In the genomic region with DNA sequence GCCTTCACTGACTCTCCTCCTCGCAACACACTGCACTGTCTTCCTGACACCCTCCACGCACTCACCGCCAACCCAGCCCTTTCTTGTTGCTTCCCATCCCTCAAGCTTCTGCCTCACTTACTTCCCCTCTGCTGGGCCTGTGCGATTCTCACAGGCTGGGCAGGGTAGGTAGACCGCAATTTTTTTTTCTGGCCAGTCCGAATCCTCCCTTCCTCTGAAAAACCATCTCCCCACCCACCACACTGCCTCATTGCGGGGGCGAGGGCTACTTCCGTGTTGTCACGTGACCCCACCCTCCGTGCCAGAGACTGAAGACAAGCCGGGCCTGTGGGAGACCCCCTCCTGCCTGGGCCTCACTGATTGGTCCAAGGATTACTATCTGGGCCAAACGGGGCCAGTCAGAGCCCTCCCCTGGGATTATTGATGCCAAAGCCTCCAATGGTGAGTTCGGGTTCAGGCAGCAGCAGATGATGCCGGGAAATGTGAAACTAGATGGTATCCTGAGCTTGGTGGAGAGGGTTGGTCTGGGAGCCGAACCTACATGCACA, we compare ENCODE assay signal across 8 cellular contexts.
A peak's percentile ranks its signal among the peaks of the same experiment; 100 is the strongest.
DNase-seq lines count a peak whose midpoint lies in the region; ATAC-seq, FAIRE-seq and TF ChIP-seq lines count a peak whose summit lies in the region.

No MANE protein-coding gene starts in this region.

- H3K27me3 ChIP-seq in small intestine (ENCODE audit: control insufficient read depth in 2 of 2, insufficient read depth in 2 of 2, low read length in 2 of 2) (no peaks in the 10 kb centered on the region), sigmoid colon (no peaks in the 10 kb centered on the region), foreskin keratinocyte (no peaks in the 10 kb centered on the region)

- H3K36me3 Mint-ChIP-seq in activated naive CD8-positive, alpha-beta T cell treated with anti-CD3 and anti-CD28 coated beads, Interleukin-2, amount 10 ng/mL, durations not matched to agents 7 days and 5 days = peaks cover 48% of the 10 kb centered on the region

- DNase-seq in T-helper 2 cell (peak; percentile 30 to 95 (median 56)), small intestine (peak; percentile 30), sigmoid colon (no peak), NCI-H524 treated with DMSO at 0.1 percent for 48 hours (lab: John Stamatoyannopoulos, UW) (no peak), foreskin keratinocyte (no peak)
- DNase-seq in activated naive CD8-positive, alpha-beta T cell treated with anti-CD3 and anti-CD28 coated beads, Interleukin-2, amount 10 ng/mL, durations not matched to agents 7 days and 5 days = peak; percentile 85

- H3K4me1 ChIP-seq in small intestine (ENCODE audit: control insufficient read depth in 2 of 2, insufficient read depth in 1 of 2, low read depth in 1 of 2, low read length in 1 of 2) (peaks cover 0 to 3% of the 10 kb centered on the region in 2 donors), sigmoid colon (peaks cover 0 to 23% (median 21%) of the 10 kb centered on the region in 4 donors), foreskin keratinocyte (peaks cover 9% of the 10 kb centered on the region)

- FAIRE-seq in small intestine (lab: Jason Lieb, UNC) = no peak

- H3K36me3 ChIP-seq in small intestine (ENCODE audit: control insufficient read depth in 2 of 2, insufficient read depth in 2 of 2, low read length in 2 of 2) = no peaks in the 10 kb centered on the region
- H3K36me3 ChIP-seq in sigmoid colon = peaks cover 0 to 17% (median 3%) of the 10 kb centered on the region in 4 donors

- TF ChIP-seq POLR2A in sigmoid colon (IDR thresholded peaks at IDR 0.05) = no peak

- TF ChIP-seq EP300 in sigmoid colon (IDR thresholded peaks at IDR 0.05) = no peak

- intact Hi-C loops in sigmoid colon (cut with DNase I) = no loop called here

- peak overlapping the region; percentile 79 for H3K4me3 Mint-ChIP-seq in activated naive CD8-positive, alpha-beta T cell treated with anti-CD3 and anti-CD28 coated beads, Interleukin-2, amount 10 ng/mL, durations not matched to agents 7 days and 5 days

- POLR2A ChIA-PET in activated naive CD8-positive, alpha-beta T cell treated with anti-CD3 and anti-CD28 coated beads, Interleukin-2, amount 10 ng/mL, durations not matched to agents 7 days and 5 days (lab: Charles Lee) = interaction anchor here (0.6 to 9.5 kb wide), 9 partner anchors 8 to 570 kb away, joined by 3 to 217 read pairs (median 3); a partner anchor contains a TSS

- H3K27me3 Mint-ChIP-seq in activated naive CD8-positive, alpha-beta T cell treated with anti-CD3 and anti-CD28 coated beads, Interleukin-2, amount 10 ng/mL, durations not matched to agents 7 days and 5 days = no peaks in the 10 kb centered on the region

- WGBS in small intestine, 3 donors = 63 to 74% (median 66%) methylated on average over 16 of the region's 16 CpGs
- WGBS in sigmoid colon, 2 donors = 46 to 79% methylated on average over 16 of the region's 16 CpGs

- H3K27ac ChIP-seq in small intestine (ENCODE audit: low read depth in 1 of 2, low read length in 1 of 2) = peak overlapping the region; percentile 59 to 63
- peak overlapping the region in 2 of 4 donors; percentile 2 to 25 for H3K27ac ChIP-seq in sigmoid colon
- no peak overlapping the region for H3K27ac ChIP-seq in foreskin keratinocyte

- no peak overlapping the region for H3K4me3 ChIP-seq in small intestine (ENCODE audit: low read depth in 1 of 2, low read length in 2 of 2)
- no peak overlapping the region for H3K4me3 ChIP-seq in sigmoid colon

- no peaks in the 10 kb centered on the region for H3K9me3 Mint-ChIP-seq in activated naive CD8-positive, alpha-beta T cell treated with anti-CD3 and anti-CD28 coated beads, Interleukin-2, amount 10 ng/mL, durations not matched to agents 7 days and 5 days

- TF ChIP-seq CTCF in sigmoid colon (IDR thresholded peaks at IDR 0.05) (no peak), foreskin keratinocyte (conservative IDR thresholded peaks at IDR 0.05) (no peak)

- H3K9me3 ChIP-seq in small intestine (ENCODE audit: control insufficient read depth, low read depth) (no peaks in the 10 kb centered on the region), sigmoid colon (no peaks in the 10 kb centered on the region)

- ATAC-seq in GM19023 (IDR thresholded peaks at IDR 0.05; ENCODE audit: unreplicated experiment) = peak; percentile 62
- peak; percentile 32 for ATAC-seq in HG03060 (IDR thresholded peaks at IDR 0.05; ENCODE audit: low read depth, unreplicated experiment)
- peak; percentile 79 for ATAC-seq in activated naive CD8-positive, alpha-beta T cell treated with anti-CD3 and anti-CD28 coated beads, Interleukin-2, amount 10 ng/mL, durations not matched to agents 7 days and 5 days (ENCODE audit: low read depth)
- no peak for ATAC-seq in foreskin keratinocyte

- peak overlapping the region; percentile 96 for H3K27ac Mint-ChIP-seq in activated naive CD8-positive, alpha-beta T cell treated with anti-CD3 and anti-CD28 coated beads, Interleukin-2, amount 10 ng/mL, durations not matched to agents 7 days and 5 days

- H3K4me1 Mint-ChIP-seq in activated naive CD8-positive, alpha-beta T cell treated with anti-CD3 and anti-CD28 coated beads, Interleukin-2, amount 10 ng/mL, durations not matched to agents 7 days and 5 days = peaks cover 68% of the 10 kb centered on the region

Comparison
In these comparisons a context has a peak if more than half of its experiments do, and no peak if none do; other contexts are left out.
1. DNase-seq: peak in T-helper 2 cell (5 of 5), activated naive CD8-positive, alpha-beta T cell treated with anti-CD3 and anti-CD28 coated beads, Interleukin-2, amount 10 ng/mL, durations not matched to agents 7 days and 5 days (single experiment) and small intestine (single experiment); none in sigmoid colon (single experiment), NCI-H524 treated with DMSO at 0.1 percent for 48 hours (single experiment) and foreskin keratinocyte (0 of 2).